In the genomic region with DNA sequence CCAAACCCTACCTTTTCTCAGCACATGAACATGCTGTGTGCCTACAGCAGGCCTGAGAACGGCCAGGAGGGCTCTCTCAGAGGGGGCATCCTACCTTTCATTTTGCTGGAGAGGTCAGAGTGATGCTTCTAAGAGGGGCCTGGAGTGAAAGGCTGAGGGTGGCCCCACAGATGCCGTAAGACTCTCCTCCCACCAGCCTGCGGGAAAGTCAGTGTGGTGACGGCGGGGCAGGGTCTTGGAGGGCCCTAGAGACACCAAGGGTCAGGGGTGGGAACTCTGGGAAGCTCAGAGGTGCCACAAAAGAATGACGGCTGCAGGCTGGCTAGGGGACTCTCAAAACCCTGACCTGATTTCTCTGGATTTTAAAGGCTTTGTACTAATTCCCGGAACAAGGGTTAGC, we compare ENCODE assay signal across 13 cellular contexts.
"Had no signal": no experiment of that assay in that cellular context is flagged by ENCODE, and none has a peak within 500 bp of the region (broad histone marks: within the 10 kb centered on the region; RNA-seq: fewer than 3 reads in every experiment).

No MANE protein-coding gene starts in this region.

- ATAC-seq: activated CD4-positive, alpha-beta T cell treated with anti-CD3 and anti-CD28 coated beads for 36 hours; activated CD8-positive, alpha-beta memory T cell treated with anti-CD3 and anti-CD28 coated beads, Interleukin-2, amount 10 ng/mL, durations not matched to agents 7 days and 5 days; gastroesophageal sphincter; WTC11 had no signal

- H3K4me3 Mint-ChIP-seq: activated CD4-positive, alpha-beta memory T cell treated with anti-CD3 and anti-CD28 coated beads for 36 hours; activated CD4-positive, alpha-beta T cell treated with anti-CD3 and anti-CD28 coated beads for 36 hours; activated CD8-positive, alpha-beta memory T cell treated with anti-CD3 and anti-CD28 coated beads, Interleukin-2, amount 10 ng/mL, durations not matched to agents 7 days and 5 days; activated naive CD4-positive, alpha-beta T cell treated with anti-CD3 and anti-CD28 coated beads, Interleukin-2, amount 10 ng/mL, durations not matched to agents 7 days and 5 days; neural crest cell; WTC11 had no signal

- H3K27me3 Mint-ChIP-seq: activated CD4-positive, alpha-beta memory T cell treated with anti-CD3 and anti-CD28 coated beads for 36 hours; activated CD4-positive, alpha-beta T cell treated with anti-CD3 and anti-CD28 coated beads for 36 hours; activated CD8-positive, alpha-beta memory T cell treated with anti-CD3 and anti-CD28 coated beads, Interleukin-2, amount 10 ng/mL, durations not matched to agents 7 days and 5 days; activated naive CD4-positive, alpha-beta T cell treated with anti-CD3 and anti-CD28 coated beads, Interleukin-2, amount 10 ng/mL, durations not matched to agents 7 days and 5 days had no signal

- H3K27ac Mint-ChIP-seq: activated CD4-positive, alpha-beta memory T cell treated with anti-CD3 and anti-CD28 coated beads for 36 hours; activated CD4-positive, alpha-beta T cell treated with anti-CD3 and anti-CD28 coated beads for 36 hours; activated CD8-positive, alpha-beta memory T cell treated with anti-CD3 and anti-CD28 coated beads, Interleukin-2, amount 10 ng/mL, durations not matched to agents 7 days and 5 days; activated naive CD4-positive, alpha-beta T cell treated with anti-CD3 and anti-CD28 coated beads, Interleukin-2, amount 10 ng/mL, durations not matched to agents 7 days and 5 days; WTC11 had no signal

- H3K36me3 Mint-ChIP-seq: activated CD8-positive, alpha-beta memory T cell treated with anti-CD3 and anti-CD28 coated beads, Interleukin-2, amount 10 ng/mL, durations not matched to agents 7 days and 5 days had no signal

- DNase-seq: activated CD4-positive, alpha-beta memory T cell treated with anti-CD3 and anti-CD28 coated beads for 36 hours; activated CD4-positive, alpha-beta T cell treated with anti-CD3 and anti-CD28 coated beads for 36 hours; activated CD8-positive, alpha-beta memory T cell treated with anti-CD3 and anti-CD28 coated beads, Interleukin-2, amount 10 ng/mL, durations not matched to agents 7 days and 5 days; activated effector memory CD4-positive, alpha-beta T cell treated with Interleukin-2 at 50 U/mL for 16 hours; activated naive CD4-positive, alpha-beta T cell treated with anti-CD3 and anti-CD28 coated beads, Interleukin-2, amount 10 ng/mL, durations not matched to agents 7 days and 5 days; activated T-cell treated with anti-CD3 and anti-CD28 coated beads, Interleukin-2, amount 50 U/mL, for 1 hour; left ventricle myocardium superior; stimulated activated CD4-positive, alpha-beta T cell treated with anti-CD3 and anti-CD28 coated beads, Interleukin-2, amount 100 ng/mL, for 24 hours; stomach; trophoblast cell had no signal

- H3K4me1 Mint-ChIP-seq: activated CD4-positive, alpha-beta T cell treated with anti-CD3 and anti-CD28 coated beads for 36 hours had no signal

- H3K9me3 Mint-ChIP-seq: activated CD4-positive, alpha-beta memory T cell treated with anti-CD3 and anti-CD28 coated beads for 36 hours; activated naive CD4-positive, alpha-beta T cell treated with anti-CD3 and anti-CD28 coated beads, Interleukin-2, amount 10 ng/mL, durations not matched to agents 7 days and 5 days; neural crest cell; WTC11 had no signal
